15 cellular contexts compared by ENCODE assay signal in genomic region chr1:94130851-94131595, GRCh38. TPM values are rescaled to one million over a fixed set of nuclear protein-coding genes. Genes with fewer than 3 reads are reported as not detected.
DNase-seq lines count a peak whose midpoint lies in the region; ATAC-seq, FAIRE-seq and TF ChIP-seq lines count a peak whose summit lies in the region.
"Had no signal": no experiment of that assay in that cellular context is flagged by ENCODE, and none has a peak within 500 bp of the region (broad histone marks: within the 10 kb centered on the region; RNA-seq: fewer than 3 reads in every experiment).

No MANE protein-coding gene starts in this region.

- in situ Hi-C loops in HepG2 (cut with HindIII; ENCODE audit: extremely low pct_ligation_motif_present, low pct_unique_long_range_greater_than_20kb) = no loop called here

- H4K20me1 ChIP-seq in HepG2 (ENCODE audit: insufficient read depth, low read length) (no peaks in the 10 kb centered on the region), smooth muscle cell (ENCODE audit: low read depth) (no peaks in the 10 kb centered on the region)

- H3K36me3 Mint-ChIP-seq in CD4-positive, alpha-beta memory T cell = no peaks in the 10 kb centered on the region
- H3K36me3 Mint-ChIP-seq: CD14-positive monocyte had no signal

- TF ChIP-seq CTCF in choroid plexus epithelial cell (conservative IDR thresholded peaks at IDR 0.05; ENCODE audit: low read depth, low read length) (no peak), HepG2 (CRISPR knock-in tag; IDR thresholded peaks at IDR 0.05) (no peak), smooth muscle cell (IDR thresholded peaks at IDR 0.05; ENCODE audit: borderline replicate concordance, insufficient read depth, poor library complexity, severe bottlenecking) (no peak)

- peaks cover 21% of the 10 kb centered on the region for H3K4me1 ChIP-seq in HepG2 (ENCODE audit: insufficient read depth, low read length)
- no peaks in the 10 kb centered on the region for H3K4me1 ChIP-seq in smooth muscle cell (ENCODE audit: low read depth)
- H3K4me1 ChIP-seq in CD4-positive, alpha-beta memory T cell (ENCODE audit: insufficient read depth, low read length) = no peaks in the 10 kb centered on the region
- H3K4me1 ChIP-seq: stomach had no signal

- DNase-seq in M059J (ENCODE audit: low read depth) (peak; percentile 71), choroid plexus epithelial cell (ENCODE audit: low read depth) (peak; percentile 87), HepG2 (ENCODE audit: low spot score) (no peak), smooth muscle cell (lab: John Stamatoyannopoulos, UW; ENCODE audit: unreplicated experiment) (no peak), CD1c-positive myeloid dendritic cell (ENCODE audit: extremely low spot score) (no peak), left lobe of liver (ENCODE audit: low spot score) (no peak)
- DNase-seq in CD4-positive, alpha-beta memory T cell = no peak
- DNase-seq: activated naive CD4-positive, alpha-beta T cell treated with anti-CD3 and anti-CD28 coated beads for 36 hours; cerebellar nuclear complex; NK-92 treated with Interleukin-12 subunit alpha and Interleukin-12 subunit beta, amount 100 ng/mL, for 24 hours; stomach had no signal

- H3K9me3 Mint-ChIP-seq in CD4-positive, alpha-beta memory T cell = peaks cover 0 to 9% (median 0%) of the 10 kb centered on the region in 8 donors

- TF ChIP-seq RAD21 in HepG2 (CRISPR knock-in tag; IDR thresholded peaks at IDR 0.05) = no peak

- POLR2A ChIA-PET in HepG2 (lab: Yijun Ruan, JAX) = no interaction called here
- POLR2A ChIA-PET in CD4-positive, alpha-beta memory T cell (lab: Charles Lee; ENCODE audit: partially characterized antibody) = no interaction called here

- H3K4me1 Mint-ChIP-seq in CD4-positive, alpha-beta memory T cell = no peaks in the 10 kb centered on the region
- H3K4me1 Mint-ChIP-seq: CD14-positive monocyte had no signal

- WGBS in HepG2 (ENCODE audit: low lambda C conversion rate) = 36% methylated on average over 8 of the region's 8 CpGs
- WGBS in smooth muscle cell (ENCODE audit: low lambda C conversion rate) = 30% methylated on average over 8 of the region's 8 CpGs

- no peak overlapping the region for H3K27ac Mint-ChIP-seq in CD4-positive, alpha-beta memory T cell
- H3K27ac Mint-ChIP-seq: activated naive CD4-positive, alpha-beta T cell treated with anti-CD3 and anti-CD28 coated beads for 36 hours; CD14-positive monocyte had no signal

- H3K9me3 ChIP-seq in HepG2 (ENCODE audit: low read length) = peaks cover 10% of the 10 kb centered on the region; the same call in 1 of the 2 replicates
- H3K9me3 ChIP-seq in smooth muscle cell (replicated peaks; ENCODE audit: low read depth) = no peaks in the 10 kb centered on the region
- H3K9me3 ChIP-seq in CD4-positive, alpha-beta memory T cell (ENCODE audit: control insufficient read depth in 1 of 2, low read length in 2 of 2) = no peaks in the 10 kb centered on the region

- H3K4me3 ChIP-seq in choroid plexus epithelial cell (ENCODE audit: low read depth, low read length) = no peak overlapping the region
- H3K4me3 ChIP-seq in HepG2 (replicated peaks in 1 of 3; ENCODE audit: insufficient read depth in 1 of 3, low read depth in 2 of 3, low read length in 3 of 3) = no peak overlapping the region
- H3K4me3 ChIP-seq in smooth muscle cell = no peak overlapping the region
- no peak overlapping the region for H3K4me3 ChIP-seq in CD4-positive, alpha-beta memory T cell (ENCODE audit: low read length in 2 of 2)
- H3K4me3 ChIP-seq: skin epidermis, stomach had no signal

- H3F3A ChIP-seq in smooth muscle cell (ENCODE audit: low read depth) = peaks cover 8% of the 10 kb centered on the region

- intact Hi-C loops in HepG2 (cut with micrococcal nuclease; ENCODE audit: unreplicated experiment) = no loop called here
- intact Hi-C loops in CD4-positive, alpha-beta memory T cell (cut with micrococcal nuclease) = no loop called here

- H3K9ac ChIP-seq in HepG2 (ENCODE audit: insufficient read depth, low read depth, low read length) = no peak overlapping the region
- no peak overlapping the region for H3K9ac ChIP-seq in smooth muscle cell (ENCODE audit: low read depth)

- H2AFZ ChIP-seq in HepG2 (ENCODE audit: low read length) (no peak overlapping the region), smooth muscle cell (ENCODE audit: low read depth) (no peak overlapping the region)

- no peak overlapping the region for H3K4me3 Mint-ChIP-seq in CD4-positive, alpha-beta memory T cell
- H3K4me3 Mint-ChIP-seq: activated naive CD4-positive, alpha-beta T cell treated with anti-CD3 and anti-CD28 coated beads for 36 hours had no signal

- CTCF ChIA-PET in HepG2 (lab: Yijun Ruan, JAX; ENCODE audit: low intra/inter-chr PET ratio, low total read pairs) = no interaction called here
- CTCF ChIA-PET in CD4-positive, alpha-beta memory T cell (lab: Charles Lee; ENCODE audit: partially characterized antibody) = no interaction called here

- BruUV-seq in HepG2 (replicated peaks; lab: Mats Ljungman, UMichigan) = no TSS peak

- ATAC-seq in HepG2 = no peak
- ATAC-seq in left lobe of liver = no peak
- ATAC-seq: HCT116 had no signal

- no peak for TF ChIP-seq EP300 in HepG2 (IDR thresholded peaks at IDR 0.05; ENCODE audit: low read depth in 2 of 2, low read length in 2 of 2)
- TF ChIP-seq EP300 in HepG2 (CRISPR knock-in tag; IDR thresholded peaks at IDR 0.05; ENCODE audit: borderline replicate concordance) = no peak

- H3K79me2 ChIP-seq in HepG2 (ENCODE audit: insufficient read depth, low read length) (no peaks in the 10 kb centered on the region), smooth muscle cell (ENCODE audit: low read depth) (no peaks in the 10 kb centered on the region)

- H3K36me3 ChIP-seq in HepG2 (replicated peaks in 1 of 2; ENCODE audit: control insufficient read depth in 1 of 2, insufficient read depth in 2 of 2, low read length in 2 of 2) = no peaks in the 10 kb centered on the region
- H3K36me3 ChIP-seq in smooth muscle cell (ENCODE audit: low read depth) = no peaks in the 10 kb centered on the region
- H3K36me3 ChIP-seq in CD4-positive, alpha-beta memory T cell (ENCODE audit: insufficient read depth, low read length) = no peaks in the 10 kb centered on the region
- H3K36me3 ChIP-seq: stomach had no signal

- peak overlapping the region; percentile 39; the same call in 1 of the 2 replicates for H3K4me2 ChIP-seq in HepG2 (ENCODE audit: low read depth, low read length)
- peak overlapping the region; percentile 49 for H3K4me2 ChIP-seq in smooth muscle cell

- no peak for TF ChIP-seq POLR2A in HepG2 (IDR thresholded peaks at IDR 0.05; ENCODE audit: insufficient read depth in 1 of 2, low read depth in 2 of 2, low read length in 2 of 2)

- H3K27ac ChIP-seq in HepG2 (ENCODE audit: extremely low read length, insufficient read depth, low read length) (no peak overlapping the region), smooth muscle cell (ENCODE audit: low read depth) (peak overlapping the region; percentile 61)
- no peak overlapping the region for H3K27ac ChIP-seq in CD4-positive, alpha-beta memory T cell (ENCODE audit: low read depth, low read length)
- H3K27ac ChIP-seq: stomach, VCaP had no signal

- H3K27me3 Mint-ChIP-seq in CD4-positive, alpha-beta memory T cell = peaks cover 0 to 9% of the 10 kb centered on the region in 2 donors

- no peak for FAIRE-seq in HepG2 (lab: Jason Lieb, UNC)

- H3K27me3 ChIP-seq in HepG2 (ENCODE audit: control insufficient read depth in 1 of 2, insufficient read depth in 2 of 2, low read length in 2 of 2) = no peaks in the 10 kb centered on the region
- no peaks in the 10 kb centered on the region for H3K27me3 ChIP-seq in smooth muscle cell (ENCODE audit: low read depth)
- H3K27me3 ChIP-seq in CD4-positive, alpha-beta memory T cell (ENCODE audit: insufficient read depth, low read length) = no peaks in the 10 kb centered on the region
- H3K27me3 ChIP-seq: stomach had no signal

TF ChIP-seq in HepG2, 621 proteins besides CTCF, POLR2A, EP300 and RAD21:
- TF ChIP-seq HNRNPUL1 (IDR thresholded peaks at IDR 0.05; ENCODE audit: low read depth, low read length) (no peak), REPIN1 (CRISPR knock-in tag; IDR thresholded peaks at IDR 0.05; ENCODE audit: borderline replicate concordance, low read depth) (no peak), SMC3 (IDR thresholded peaks at IDR 0.05; ENCODE audit: low read length) (no peak), FOXP1 (IDR thresholded peaks at IDR 0.05) (peak; percentile 56; the same call in 1 of the 2 replicates), FOXP1 (CRISPR knock-in tag; IDR thresholded peaks at IDR 0.05) (no peak)

RNA-seq across cellular contexts. Expression of gene ABCA4, which starts 10.1 kb away (rescaled TPM):
- 0.15 TPM in 1 of 2 replicates, not detected in the other for total RNA-seq in M059J (2014; rRNA removed; shearing (Covaris generic))
- total RNA-seq in HepG2 (2016; rRNA removed; fragmentation: Illumina TruSeq; extraction: Trizol) (0.13 and 0.24 TPM in 2 replicates), smooth muscle cell (0.99 and 1.5 TPM in 2 replicates), left lobe of liver (0.83 TPM)
- not detected in 2 replicates for total RNA-seq in HepG2 (2016; cell fraction: cytosol; rRNA removed; fragmentation: Illumina TruSeq; extraction: Trizol; ENCODE audit: low read depth)
- 0.28 and 0.37 TPM in 2 replicates for total RNA-seq in HepG2 (2016; cell fraction: insoluble cytoplasmic fraction; rRNA removed; fragmentation: Illumina TruSeq; extraction: Trizol)
- total RNA-seq in HepG2 (2016; cell fraction: membrane; rRNA removed; fragmentation: Illumina TruSeq; extraction: Trizol) = 0.03 TPM in 1 of 2 replicates, not detected in the other
- total RNA-seq in HepG2 (2016; cell fraction: nucleus; rRNA removed; fragmentation: Illumina TruSeq; extraction: Trizol) = 0.34 and 0.62 TPM in 2 replicates
- polyA plus RNA-seq in HepG2 (2011; rRNA removed) (0.57 and 0.67 TPM in 2 replicates), smooth muscle cell (0.46 and 1.6 TPM in 2 replicates)
- polyA plus RNA-seq in HepG2 (2011; cell fraction: cytosol; rRNA removed) = 0.24 and 0.28 TPM in 2 replicates
- polyA plus RNA-seq in HepG2 (2011; cell fraction: nucleus; rRNA removed) = 3.3 and 4.6 TPM in 2 replicates
- 0.71 and 0.97 TPM in 2 replicates for polyA plus RNA-seq in HepG2 (2012)
- 0.10 TPM in 1 of 2 replicates, not detected in the other for polyA plus RNA-seq in HepG2 (2016; cell fraction: cytosol; fragmentation: Illumina TruSeq; extraction: Trizol; ENCODE audit: low read depth)
- 0.05 and 0.14 TPM in 2 replicates for polyA plus RNA-seq in HepG2 (2016; cell fraction: insoluble cytoplasmic fraction; fragmentation: Illumina TruSeq; extraction: Trizol; ENCODE audit: low read depth)
- 0.07 TPM in 1 of 2 replicates, not detected in the other for polyA plus RNA-seq in HepG2 (2016; cell fraction: membrane; fragmentation: Illumina TruSeq; extraction: Trizol; ENCODE audit: low read depth)
- polyA plus RNA-seq in HepG2 (2016; cell fraction: nucleus; fragmentation: Illumina TruSeq; extraction: Trizol; ENCODE audit: insufficient read depth, low read depth) = 0.79 and 1.1 TPM in 2 replicates
- 0.92 and 11.5 TPM in 2 replicates for polyA minus RNA-seq in HepG2 (2011; rRNA and poly(A)+ RNA removed; ENCODE audit: low replicate concordance)
- 0.20 and 0.70 TPM in 2 replicates for polyA minus RNA-seq in HepG2 (2011; cell fraction: cytosol; rRNA and poly(A)+ RNA removed)
- polyA minus RNA-seq in HepG2 (2011; cell fraction: nucleus; rRNA and poly(A)+ RNA removed) = 0.99 and 1.4 TPM in 2 replicates
- not detected for total RNA-seq in CD4-positive, alpha-beta memory T cell
- not detected for polyA plus RNA-seq in CD4-positive, alpha-beta memory T cell
- polyA plus RNA-seq: CD14-positive monocyte had no signal

Comparison
In these comparisons a context has a peak if more than half of its experiments do, and no peak if none do; other contexts are left out.
1. DNase-seq: peak in M059J (single experiment) and choroid plexus epithelial cell (single experiment); none in HepG2 (single experiment), smooth muscle cell (single experiment), CD4-positive, alpha-beta memory T cell (0 of 5), CD1c-positive myeloid dendritic cell (single experiment) and left lobe of liver (single experiment).